10 cellular contexts compared by ENCODE assay signal in genomic region chr18:48776641-48777025, GRCh38.
DNase-seq lines count a peak whose midpoint lies in the region; ATAC-seq and TF ChIP-seq lines count a peak whose summit lies in the region.
"Had no signal": no experiment of that assay in that cellular context is flagged by ENCODE, and none has a peak within 500 bp of the region (broad histone marks: within the 10 kb centered on the region; RNA-seq: fewer than 3 reads in every experiment).

No MANE protein-coding gene starts in this region.

- intact Hi-C loops in left ventricle myocardium inferior (cut with micrococcal nuclease) (no loop called here), Right ventricle myocardium inferior (cut with DNase I) (loop anchor here (5.0 to 10.0 kb wide), 5 partner anchors 51 to 398 kb away; no protein-coding TSS in a partner anchor)

- H3K27ac ChIP-seq in left ventricle myocardium inferior (replicated peaks), result peak overlapping the region; percentile 34
- peak overlapping the region; percentile 42 for H3K27ac ChIP-seq in WERI-Rb-1
- H3K27ac ChIP-seq in layer of hippocampus (ENCODE audit: low read depth, low read length), result peak overlapping the region; percentile 39
- peak overlapping the region; percentile 19 for H3K27ac ChIP-seq in temporal lobe (ENCODE audit: low read depth, low read length)

- no peak for DNase-seq in left ventricle myocardium inferior
- no peak for DNase-seq in Right ventricle myocardium inferior (ENCODE audit: missing footprints)
- peak; percentile 51 for DNase-seq in WERI-Rb-1
- DNase-seq in OCI-M2 (lab: John Stamatoyannopoulos, UW; ENCODE audit: unreplicated experiment), result no peak
- no peak for DNase-seq in NCI-H187 (lab: John Stamatoyannopoulos, UW)
- no peak for DNase-seq in middle frontal gyrus (ENCODE audit: extremely low spot score, low spot score)
- DNase-seq: GOT3, occipital lobe had no signal

- H3K9me3 ChIP-seq in left ventricle myocardium inferior (replicated peaks) (no peaks in the 10 kb centered on the region), WERI-Rb-1 (ENCODE audit: severe bottlenecking) (no peaks in the 10 kb centered on the region)

- H3K27me3 ChIP-seq in left ventricle myocardium inferior (ENCODE audit: low read depth) (no peaks in the 10 kb centered on the region), WERI-Rb-1 (ENCODE audit: insufficient read depth, low read depth, severe bottlenecking) (no peaks in the 10 kb centered on the region), layer of hippocampus (ENCODE audit: control insufficient read depth, insufficient read depth, low read length) (no peaks in the 10 kb centered on the region)

- H3K4me3 ChIP-seq in left ventricle myocardium inferior, result no peak overlapping the region
- H3K4me3 ChIP-seq in WERI-Rb-1 (ENCODE audit: low read depth, low read length), result no peak overlapping the region

- H3K36me3 ChIP-seq in left ventricle myocardium inferior, result no peaks in the 10 kb centered on the region
- H3K36me3 ChIP-seq in WERI-Rb-1, result peaks cover 7% of the 10 kb centered on the region

- TF ChIP-seq CTCF in left ventricle myocardium inferior (IDR thresholded peaks at IDR 0.05; ENCODE audit: borderline replicate concordance) (no peak), WERI-Rb-1 (IDR thresholded peaks at IDR 0.05; ENCODE audit: low read depth, low read length) (no peak)

- ATAC-seq in Right ventricle myocardium inferior, result no peak

- peaks cover 98% of the 10 kb centered on the region for H3K4me1 ChIP-seq in left ventricle myocardium inferior
